ENCODE assay signal across 14 cellular contexts in genomic region chr2:106510786-106511185, GRCh38. TPM values are rescaled to one million over a fixed set of nuclear protein-coding genes. Genes with fewer than 3 reads are reported as not detected.
DNase-seq lines count a peak whose midpoint lies in the region; ATAC-seq, FAIRE-seq and TF ChIP-seq lines count a peak whose summit lies in the region.
"Not testable (repeated sequence)": the region's sequence is repeated elsewhere in the genome, so short reads cannot be mapped to it uniquely, and the experiment has no call there.
"Had no signal": no experiment of that assay in that cellular context is flagged by ENCODE, and none has a peak within 500 bp of the region (broad histone marks: within the 10 kb centered on the region; RNA-seq: fewer than 3 reads in every experiment).

No MANE protein-coding gene starts in this region.

- H3K4me2 ChIP-seq in BLaER1 treated with 17β-estradiol and CSF1 and Interleukin-3, amounts not matched to agents 10 nM and 100 nM = peak overlapping the region in 9 of 11 experiments; percentile 16 to 73 (median 33); a peak in 8 of 22 replicates
- H3K4me2 ChIP-seq in GM23248 (ENCODE audit: unreplicated experiment) = peak overlapping the region; percentile 90

- peak; percentile 4 for FAIRE-seq in RCC 7860 (lab: Jason Lieb, UNC)

- not testable (repeated sequence) for H4K20me1 ChIP-seq in BLaER1 treated with 17β-estradiol and CSF1 and Interleukin-3, amounts not matched to agents 10 nM and 100 nM; GM23248 (ENCODE audit: insufficient read depth)

- not testable (repeated sequence) for H3K9ac ChIP-seq in BLaER1 treated with 17β-estradiol and CSF1 and Interleukin-3, amounts not matched to agents 10 nM and 100 nM; GM23248

- POLR2A ChIA-PET in naive thymus-derived CD8-positive, alpha-beta T cell (lab: Charles Lee) = not testable (repeated sequence)

- not testable (repeated sequence) for H3K36me3 Mint-ChIP-seq in dendritic cell treated with granulocyte-macrophage colony-stimulating factor and Interleukin-4, amounts not matched to agents 40 ng/mL and 50 ng/mL, for 4 days (ENCODE audit: low read depth); naive thymus-derived CD8-positive, alpha-beta T cell; stimulated activated naive CD8-positive, alpha-beta T cell treated with anti-CD3 and anti-CD28 coated beads, Interleukin-15, Interleukin-2, amounts not matched to agents 100 ng/mL and 50 ng/mL, for 24 hours (ENCODE audit: low read depth)

- in situ Hi-C loops in GM23248 (cut with MboI) = not testable (repeated sequence)

- 32 to 36% methylated on average over 3 of the region's 3 CpGs for WGBS in GM23248 (ENCODE audit: low coverage in 1 of 2, low lambda C conversion rate in 2 of 2, missing lambda C conversion rate in 2 of 2), 2 experiments

- not testable (repeated sequence) for H2AFZ ChIP-seq in GM23248

- peak overlapping the region; percentile 37 for H3K4me3 Mint-ChIP-seq in dendritic cell treated with granulocyte-macrophage colony-stimulating factor and Interleukin-4, amounts not matched to agents 40 ng/mL and 50 ng/mL, for 4 days
- peak overlapping the region in 6 of 10 donors; percentile 24 to 74 (median 56) for H3K4me3 Mint-ChIP-seq in naive thymus-derived CD8-positive, alpha-beta T cell
- H3K4me3 Mint-ChIP-seq in stimulated activated naive CD8-positive, alpha-beta T cell treated with anti-CD3 and anti-CD28 coated beads, Interleukin-15, Interleukin-2, amounts not matched to agents 100 ng/mL and 50 ng/mL, for 24 hours = not testable (repeated sequence)

- peaks cover 0 to 41% (median 14%) of the 10 kb centered on the region in 10 experiments; a peak in 16 of 20 replicates for H3K4me1 ChIP-seq in BLaER1 treated with 17β-estradiol and CSF1 and Interleukin-3, amounts not matched to agents 10 nM and 100 nM
- not testable (repeated sequence) for H3K4me1 ChIP-seq in GM23248 (ENCODE audit: insufficient read depth); vagina

- not testable (repeated sequence) for H3K9me2 ChIP-seq in GM23248 (ENCODE audit: insufficient read depth)

- not testable (repeated sequence) for TF ChIP-seq CTCF in vagina (IDR thresholded peaks at IDR 0.05)

- not testable (repeated sequence) for H3K79me2 ChIP-seq in GM23248 (ENCODE audit: insufficient read depth)

- H3K9me3 ChIP-seq in BLaER1 treated with 17β-estradiol and CSF1 and Interleukin-3, amounts not matched to agents 10 nM and 100 nM (replicated peaks in 1 of 11); GM23248 (ENCODE audit: low read depth); vagina: not testable (repeated sequence)

- H3K27ac Mint-ChIP-seq in dendritic cell treated with granulocyte-macrophage colony-stimulating factor and Interleukin-4, amounts not matched to agents 40 ng/mL and 50 ng/mL, for 4 days = peak overlapping the region; percentile 89
- H3K27ac Mint-ChIP-seq in naive thymus-derived CD8-positive, alpha-beta T cell = peak overlapping the region in 8 of 10 donors; percentile 20 to 93 (median 74)
- H3K27ac Mint-ChIP-seq in stimulated activated naive CD8-positive, alpha-beta T cell treated with anti-CD3 and anti-CD28 coated beads, Interleukin-15, Interleukin-2, amounts not matched to agents 100 ng/mL and 50 ng/mL, for 24 hours = peak overlapping the region; percentile 65

- H3K27me3 ChIP-seq in BLaER1 treated with 17β-estradiol and CSF1 and Interleukin-3, amounts not matched to agents 10 nM and 100 nM; GM23248 (replicated peaks; ENCODE audit: insufficient read depth); vagina: not testable (repeated sequence)

- not testable (repeated sequence) for H3K4me3 ChIP-seq in BLaER1 treated with 17β-estradiol and CSF1 and Interleukin-3, amounts not matched to agents 10 nM and 100 nM; GM23248; vagina

- DNase-seq in GM23248; RCC 7860 (ENCODE audit: low spot score); naive thymus-derived CD8-positive, alpha-beta T cell; vagina (ENCODE audit: extremely low spot score in 2 of 2): not testable (repeated sequence)
- DNase-seq in MV-4-11 (lab: John Stamatoyannopoulos, UW) = peak; percentile 13

- peaks cover 23% of the 10 kb centered on the region for H3K4me1 Mint-ChIP-seq in dendritic cell treated with granulocyte-macrophage colony-stimulating factor and Interleukin-4, amounts not matched to agents 40 ng/mL and 50 ng/mL, for 4 days (ENCODE audit: low read depth)
- H3K4me1 Mint-ChIP-seq in naive thymus-derived CD8-positive, alpha-beta T cell = peaks cover 5 to 29% (median 22%) of the 10 kb centered on the region in 4 donors
- peaks cover 49% of the 10 kb centered on the region for H3K4me1 Mint-ChIP-seq in stimulated activated naive CD8-positive, alpha-beta T cell treated with anti-CD3 and anti-CD28 coated beads, Interleukin-15, Interleukin-2, amounts not matched to agents 100 ng/mL and 50 ng/mL, for 24 hours (ENCODE audit: low read depth)

- not testable (repeated sequence) for H3K36me3 ChIP-seq in BLaER1 treated with 17β-estradiol and CSF1 and Interleukin-3, amounts not matched to agents 10 nM and 100 nM; GM23248 (ENCODE audit: low read depth); vagina

- H3F3A ChIP-seq in GM23248 (ENCODE audit: insufficient read depth) = not testable (repeated sequence)

- ATAC-seq in naive thymus-derived CD8-positive, alpha-beta T cell = not testable (repeated sequence)

- not testable (repeated sequence) for H3K27me3 Mint-ChIP-seq in dendritic cell treated with granulocyte-macrophage colony-stimulating factor and Interleukin-4, amounts not matched to agents 40 ng/mL and 50 ng/mL, for 4 days; naive thymus-derived CD8-positive, alpha-beta T cell; stimulated activated naive CD8-positive, alpha-beta T cell treated with anti-CD3 and anti-CD28 coated beads, Interleukin-15, Interleukin-2, amounts not matched to agents 100 ng/mL and 50 ng/mL, for 24 hours

- intact Hi-C loops in dendritic cell treated with granulocyte-macrophage colony-stimulating factor and Interleukin-4, amounts not matched to agents 40 ng/mL and 50 ng/mL, for 4 days (cut with micrococcal nuclease); vagina (cut with DNase I): not testable (repeated sequence)

- TF ChIP-seq POLR2A in vagina (IDR thresholded peaks at IDR 0.05) = not testable (repeated sequence)

- not testable (repeated sequence) for H3K9me3 Mint-ChIP-seq in dendritic cell treated with granulocyte-macrophage colony-stimulating factor and Interleukin-4, amounts not matched to agents 40 ng/mL and 50 ng/mL, for 4 days; naive thymus-derived CD8-positive, alpha-beta T cell; stimulated activated naive CD8-positive, alpha-beta T cell treated with anti-CD3 and anti-CD28 coated beads, Interleukin-15, Interleukin-2, amounts not matched to agents 100 ng/mL and 50 ng/mL, for 24 hours

- peak overlapping the region in 1 of 11 experiments; percentile 42; a peak in 2 of 22 replicates for H3K27ac ChIP-seq in BLaER1 treated with 17β-estradiol and CSF1 and Interleukin-3, amounts not matched to agents 10 nM and 100 nM
- H3K27ac ChIP-seq in GM23248 = not testable (repeated sequence)
- H3K27ac ChIP-seq in vagina = peak overlapping the region; percentile 61

RNA-seq across cellular contexts. Expression of gene CD8B2, which starts 23.6 kb away (rescaled TPM):
- not detected in 2 replicates for total RNA-seq in GM23248 (2014; rRNA removed; shearing (Covaris generic))
- polyA plus RNA-seq in GM23248 (2016; fragmentation: Nextera tagmentation; extraction: Ambion mirVana) = not detected in 2 replicates
- total RNA-seq in naive thymus-derived CD8-positive, alpha-beta T cell = 10 to 100 TPM; 13.1 to 14.1 TPM
- polyA plus RNA-seq in naive thymus-derived CD8-positive, alpha-beta T cell = 10 to 100 TPM; 22.9 to 32.6 (median 28.0) TPM
- total RNA-seq in vagina = 0.74 TPM
- total RNA-seq: A172; CD4-positive, CD25-positive, alpha-beta regulatory T cell; G401; H4; HT-29 had no signal
- polyA plus RNA-seq: BJ had no signal

RNA-seq across cellular contexts. Expression of gene RGPD3, which starts 42.6 kb away (rescaled TPM):
- 0.13 and 0.43 TPM in 2 replicates for total RNA-seq in GM23248 (2014; rRNA removed; shearing (Covaris generic))
- polyA plus RNA-seq in GM23248 (2016; fragmentation: Nextera tagmentation; extraction: Ambion mirVana) = 0.06 and 0.08 TPM in 2 replicates
- total RNA-seq in naive thymus-derived CD8-positive, alpha-beta T cell = under 1 TPM in 1 of 2 experiments, not detected in 1; 0.16 TPM
- under 1 TPM; 0.06 to 0.17 (median 0.06) TPM for polyA plus RNA-seq in naive thymus-derived CD8-positive, alpha-beta T cell
- 0.25 TPM for total RNA-seq in vagina
- total RNA-seq: H4, HT-29 had no signal
